In genomic region chr5:91499943-91500531, GRCh38 we compare ENCODE assay signal across 7 cellular contexts.
DNase-seq lines count a peak whose midpoint lies in the region; ATAC-seq and TF ChIP-seq lines count a peak whose summit lies in the region.

No MANE protein-coding gene starts in this region.

- H3K27me3 ChIP-seq in thyroid gland: no peaks in the 10 kb centered on the region

- no peak overlapping the region for H3K4me3 ChIP-seq in thyroid gland (replicated peaks in 1 of 3)

- WGBS in thyroid gland, 2 donors: 1% methylated on average over 2 of the region's 2 CpGs

- H3K36me3 ChIP-seq in thyroid gland: no peaks in the 10 kb centered on the region

- DNase-seq in G401 (ENCODE audit: low spot score): peak; percentile 47
- peak; percentile 16 for DNase-seq in MV-4-11 (lab: John Stamatoyannopoulos, UW)
- peak; percentile 17 for DNase-seq in hepatic stellate cell (ENCODE audit: low spot score)
- DNase-seq in thyroid gland: no peak
- no peak for DNase-seq in HuH-7.5 (ENCODE audit: low spot score)

- no peak for TF ChIP-seq POLR2A in thyroid gland (IDR thresholded peaks at IDR 0.05)

- in situ Hi-C loops in G401 (cut with HindIII; ENCODE audit: low sequenced_read_pairs): loop anchor here (10.0 kb wide), 1 partner anchor 835 kb away; no protein-coding TSS in a partner anchor

- peak; percentile 72 for TF ChIP-seq CTCF in VCaP (conservative IDR thresholded peaks at IDR 0.05)
- TF ChIP-seq CTCF in thyroid gland (IDR thresholded peaks at IDR 0.05): peak in 5 of 6 experiments; percentile 26 to 68 (median 62)

- ATAC-seq in GM21529 (IDR thresholded peaks at IDR 0.05; ENCODE audit: unreplicated experiment): peak; percentile 75

- no peaks in the 10 kb centered on the region for H3K4me1 ChIP-seq in thyroid gland

- H3K27ac ChIP-seq in VCaP: peak overlapping the region; percentile 74
- H3K27ac ChIP-seq in thyroid gland: no peak overlapping the region

- intact Hi-C loops in thyroid gland (cut with DNase I): no loop called here

- H3K9me3 ChIP-seq in thyroid gland: no peaks in the 10 kb centered on the region

Comparison
In these comparisons a context has a peak if more than half of its experiments do, and no peak if none do; other contexts are left out.
1. DNase-seq: peak in G401 (single experiment), MV-4-11 (single experiment) and hepatic stellate cell (single experiment); none in thyroid gland (0 of 2) and HuH-7.5 (single experiment).